Comparison of ENCODE assay signal across 23 cellular contexts in genomic region chr15:38212759-38213158, GRCh38.
"Had no signal": no experiment of that assay in that cellular context is flagged by ENCODE, and none has a peak within 500 bp of the region (broad histone marks: within the 10 kb centered on the region; RNA-seq: fewer than 3 reads in every experiment).

No MANE protein-coding gene starts in this region.

- H3K27me3 Mint-ChIP-seq: activated CD4-positive, alpha-beta memory T cell treated with anti-CD3 and anti-CD28 coated beads for 36 hours had no signal

- H3K27me3 ChIP-seq: adrenal gland, Peyer's patch, SJSA1 had no signal

- H3K9me3 Mint-ChIP-seq: activated CD4-positive, alpha-beta memory T cell treated with anti-CD3 and anti-CD28 coated beads for 36 hours; activated CD4-positive, alpha-beta T cell treated with anti-CD3 and anti-CD28 coated beads, Interleukin-2, amount 10 ng/mL, durations not matched to agents 7 days and 5 days; activated naive CD8-positive, alpha-beta T cell treated with anti-CD3 and anti-CD28 coated beads, Interleukin-2, amount 10 ng/mL, durations not matched to agents 7 days and 5 days; T-helper 1 cell treated with Interleukin-12 subunit alpha and Interleukin-12 subunit beta and Interleukin-4 antibody, amounts not matched to agents 30 μg/mL and 1 μg/mL, for 36 hours; WTC11 had no signal

- H3K4me3 ChIP-seq: adrenal gland, K562, Peyer's patch, SJSA1 had no signal

- H3K36me3 ChIP-seq: adrenal gland, Peyer's patch, SJSA1 had no signal

- ATAC-seq: K562, WTC11 had no signal

- H3K4me3 Mint-ChIP-seq: activated CD4-positive, alpha-beta memory T cell treated with anti-CD3 and anti-CD28 coated beads for 36 hours; activated CD4-positive, alpha-beta T cell treated with anti-CD3 and anti-CD28 coated beads, Interleukin-2, amount 10 ng/mL, durations not matched to agents 7 days and 5 days; activated naive CD8-positive, alpha-beta T cell treated with anti-CD3 and anti-CD28 coated beads, Interleukin-2, amount 10 ng/mL, durations not matched to agents 7 days and 5 days; T-helper 1 cell treated with Interleukin-12 subunit alpha and Interleukin-12 subunit beta and Interleukin-4 antibody, amounts not matched to agents 30 μg/mL and 1 μg/mL, for 36 hours; WTC11 had no signal

- H3K27ac ChIP-seq: adrenal gland, RWPE1, SJSA1 had no signal

- H3K27ac Mint-ChIP-seq: activated CD4-positive, alpha-beta memory T cell treated with anti-CD3 and anti-CD28 coated beads for 36 hours; activated CD4-positive, alpha-beta T cell treated with anti-CD3 and anti-CD28 coated beads, Interleukin-2, amount 10 ng/mL, durations not matched to agents 7 days and 5 days; activated naive CD8-positive, alpha-beta T cell treated with anti-CD3 and anti-CD28 coated beads, Interleukin-2, amount 10 ng/mL, durations not matched to agents 7 days and 5 days; T-helper 1 cell treated with Interleukin-12 subunit alpha and Interleukin-12 subunit beta and Interleukin-4 antibody, amounts not matched to agents 30 μg/mL and 1 μg/mL, for 36 hours; WTC11 had no signal

- H3K36me3 Mint-ChIP-seq: activated CD4-positive, alpha-beta memory T cell treated with anti-CD3 and anti-CD28 coated beads for 36 hours; activated naive CD8-positive, alpha-beta T cell treated with anti-CD3 and anti-CD28 coated beads, Interleukin-2, amount 10 ng/mL, durations not matched to agents 7 days and 5 days; WTC11 had no signal

- DNase-seq: activated CD4-positive, alpha-beta memory T cell treated with anti-CD3 and anti-CD28 coated beads for 36 hours; activated CD4-positive, alpha-beta T cell treated with anti-CD3 and anti-CD28 coated beads for 1 hour; activated CD4-positive, alpha-beta T cell treated with anti-CD3 and anti-CD28 coated beads, Interleukin-2, amount 10 ng/mL, durations not matched to agents 7 days and 5 days; activated CD8-positive, alpha-beta memory T cell treated with anti-CD3 and anti-CD28 coated beads for 24 hours; activated naive CD4-positive, alpha-beta T cell treated with anti-CD3 and anti-CD28 coated beads, Interleukin-2, amount 50 U/mL, for 16 hours; activated naive CD8-positive, alpha-beta T cell treated with anti-CD3 and anti-CD28 coated beads, Interleukin-2, amount 10 ng/mL, durations not matched to agents 7 days and 5 days; adrenal gland; anterior cingulate cortex; Kasumi-1; NCI-H1105 treated with DMSO at 0.1 percent for 48 hours; NCI-H1436 treated with DMSO at 0.1 percent for 48 hours; NCI-H187; NCI-H2081 treated with DMSO at 0.1 percent for 48 hours; NCI-H446; NCI-H524; Peyer's patch; Right ventricle myocardium superior; T-helper 9 cell had no signal

- H3K9me3 ChIP-seq: adrenal gland, Peyer's patch, SJSA1 had no signal
